ENCODE assay signal across 35 cellular contexts in genomic region chr4:169376421-169376820, GRCh38.
"Had no signal": no experiment of that assay in that cellular context is flagged by ENCODE, and none has a peak within 500 bp of the region (broad histone marks: within the 10 kb centered on the region; RNA-seq: fewer than 3 reads in every experiment).

No MANE protein-coding gene starts in this region.

- H3K36me3 ChIP-seq: MG63 had no signal

- DNase-seq: Karpas-422, Kasumi-1, MG63, MM.1S, MV-4-11, NCI-H1048, NCI-H1092, NCI-H1092 treated with DMSO at 0.1 percent for 48 hours, NCI-H1105, NCI-H1105 treated with DMSO at 0.1 percent for 48 hours, NCI-H1417, NCI-H1417 treated with DMSO at 0.1 percent for 48 hours, NCI-H1436, NCI-H1436 treated with DMSO at 0.1 percent for 48 hours, NCI-H146, NCI-H1694, NCI-H1694 treated with DMSO at 0.1 percent for 48 hours, NCI-H187, NCI-H187 treated with DMSO at 0.1 percent for 48 hours, NCI-H1930, NCI-H2029, NCI-H2029 treated with DMSO at 0.1 percent for 48 hours, NCI-H2081, NCI-H2081 treated with DMSO at 0.1 percent for 48 hours, NCI-H2107, NCI-H2171, NCI-H2171 treated with DMSO at 0.1 percent for 48 hours, NCI-H2227 treated with DMSO at 0.1 percent for 48 hours, NCI-H226, NCI-H345, NCI-H446, NCI-H446 treated with DMSO at 0.1 percent for 48 hours, NCI-H510A, NCI-H510A treated with DMSO at 0.1 percent for 48 hours, NCI-H524 had no signal

- H3K4me3 ChIP-seq: MG63 had no signal

- H3K27me3 ChIP-seq: MG63 had no signal
